In the genomic region with DNA sequence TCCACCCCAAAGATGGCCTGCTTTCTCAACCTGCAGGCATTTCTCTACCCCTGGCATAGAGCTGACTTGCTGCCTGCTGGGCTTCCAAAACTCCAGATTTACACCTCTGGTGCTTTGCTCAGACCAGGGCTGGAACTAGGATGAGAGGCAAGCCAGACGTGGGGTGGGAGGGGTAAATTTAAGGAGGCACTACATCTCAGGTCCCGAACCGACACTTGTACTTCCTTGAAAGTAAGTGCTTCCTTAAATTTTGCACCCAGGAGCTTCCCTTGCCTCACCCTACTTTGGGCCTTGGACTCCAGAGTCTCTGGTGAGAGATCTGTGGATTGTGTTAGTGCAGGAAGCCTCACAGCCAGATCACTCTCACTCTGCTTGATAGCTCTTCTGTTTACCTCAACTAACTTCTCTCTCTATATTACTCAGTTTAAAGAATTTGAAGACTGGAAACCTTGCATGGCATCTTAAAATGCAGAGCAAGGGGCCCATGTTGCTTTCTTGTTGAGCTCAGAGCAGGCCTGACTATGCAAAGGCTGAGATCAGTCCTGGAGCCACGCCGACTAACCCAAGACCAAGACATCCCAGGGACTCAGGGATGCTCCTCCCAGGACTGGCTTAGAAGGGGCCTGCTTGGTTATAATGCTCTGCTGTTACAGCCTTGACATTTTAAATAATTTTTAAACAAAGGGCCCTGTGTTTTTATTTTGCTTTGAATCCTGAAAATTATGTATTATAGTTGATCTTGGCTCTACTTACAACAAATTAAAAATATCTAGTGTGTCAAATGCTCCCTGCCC, we compare ENCODE assay signal across 18 cellular contexts.
"Had no signal": no experiment of that assay in that cellular context is flagged by ENCODE, and none has a peak within 500 bp of the region (broad histone marks: within the 10 kb centered on the region; RNA-seq: fewer than 3 reads in every experiment).

No MANE protein-coding gene starts in this region.

- H3K27ac Mint-ChIP-seq: activated CD8-positive, alpha-beta memory T cell treated with anti-CD3 and anti-CD28 coated beads, Interleukin-2, amount 10 ng/mL, durations not matched to agents 7 days and 5 days; activated naive CD4-positive, alpha-beta T cell treated with anti-CD3 and anti-CD28 coated beads, Interleukin-2, amount 50 U/mL, for 72 hours; immature natural killer cell; natural killer cell; stimulated activated naive B cell treated with anti-CD40 and anti-IgM and Interleukin-4, amounts not matched to agents 10 μg/mL and 1 μg/mL and 100 μg/mL, for 72 hours had no signal

- ATAC-seq: activated CD8-positive, alpha-beta memory T cell treated with anti-CD3 and anti-CD28 coated beads, Interleukin-2, amount 10 ng/mL, durations not matched to agents 7 days and 5 days; natural killer cell; stimulated activated naive B cell treated with anti-CD40 and anti-IgM and Interleukin-4, amounts not matched to agents 10 μg/mL and 1 μg/mL and 100 μg/mL, for 72 hours had no signal

- H3K27ac ChIP-seq: esophagus squamous epithelium, SJSA1, transverse colon had no signal

- H3K9me3 ChIP-seq: esophagus squamous epithelium, SJSA1, transverse colon had no signal

- H3K27me3 ChIP-seq: esophagus squamous epithelium, SJSA1, transverse colon had no signal

- H3K36me3 Mint-ChIP-seq: activated CD8-positive, alpha-beta memory T cell treated with anti-CD3 and anti-CD28 coated beads, Interleukin-2, amount 10 ng/mL, durations not matched to agents 7 days and 5 days; activated naive CD4-positive, alpha-beta T cell treated with anti-CD3 and anti-CD28 coated beads, Interleukin-2, amount 50 U/mL, for 72 hours; immature natural killer cell; natural killer cell; stimulated activated naive B cell treated with anti-CD40 and anti-IgM and Interleukin-4, amounts not matched to agents 10 μg/mL and 1 μg/mL and 100 μg/mL, for 72 hours had no signal

- H3K9me3 Mint-ChIP-seq: activated naive CD4-positive, alpha-beta T cell treated with anti-CD3 and anti-CD28 coated beads, Interleukin-2, amount 50 U/mL, for 72 hours; immature natural killer cell; natural killer cell had no signal

- H3K4me1 ChIP-seq: esophagus squamous epithelium, transverse colon had no signal

- H3K4me3 ChIP-seq: esophagus squamous epithelium, SJSA1, transverse colon had no signal

- H3K36me3 ChIP-seq: esophagus squamous epithelium, SJSA1, transverse colon had no signal

- H3K4me3 Mint-ChIP-seq: activated CD8-positive, alpha-beta memory T cell treated with anti-CD3 and anti-CD28 coated beads, Interleukin-2, amount 10 ng/mL, durations not matched to agents 7 days and 5 days; immature natural killer cell; natural killer cell; stimulated activated naive B cell treated with anti-CD40 and anti-IgM and Interleukin-4, amounts not matched to agents 10 μg/mL and 1 μg/mL and 100 μg/mL, for 72 hours had no signal

- DNase-seq: activated CD4-positive, alpha-beta T cell treated with anti-CD3 and anti-CD28 coated beads, Interleukin-2, amount 10 ng/mL, durations not matched to agents 7 days and 5 days; activated CD4-positive, CD25-positive, alpha-beta regulatory T cell; activated CD8-positive, alpha-beta memory T cell treated with anti-CD3 and anti-CD28 coated beads, Interleukin-2, amount 10 ng/mL, durations not matched to agents 7 days and 5 days; activated effector memory CD4-positive, alpha-beta T cell treated with Interleukin-2 at 50 U/mL for 16 hours; activated T-cell treated with anti-CD3 and anti-CD28 coated beads, Interleukin-2, amount 50 U/mL, for 1 hour; caudate nucleus; esophagus squamous epithelium; hypothalamus; immature natural killer cell; natural killer cell; posterior cingulate gyrus; retina; stimulated activated CD4-positive, alpha-beta T cell treated with anti-CD3 and anti-CD28 coated beads, Interleukin-2, amount 100 ng/mL, for 48 hours; stimulated activated naive B cell treated with anti-CD40 and anti-IgM and Interleukin-4, amounts not matched to agents 10 μg/mL and 1 μg/mL and 100 μg/mL, for 72 hours; substantia nigra; transverse colon had no signal

- H3K4me1 Mint-ChIP-seq: immature natural killer cell, natural killer cell had no signal

- H3K27me3 Mint-ChIP-seq: activated CD8-positive, alpha-beta memory T cell treated with anti-CD3 and anti-CD28 coated beads, Interleukin-2, amount 10 ng/mL, durations not matched to agents 7 days and 5 days; stimulated activated naive B cell treated with anti-CD40 and anti-IgM and Interleukin-4, amounts not matched to agents 10 μg/mL and 1 μg/mL and 100 μg/mL, for 72 hours had no signal
